9 cellular contexts compared by ENCODE assay signal in the genomic region with DNA sequence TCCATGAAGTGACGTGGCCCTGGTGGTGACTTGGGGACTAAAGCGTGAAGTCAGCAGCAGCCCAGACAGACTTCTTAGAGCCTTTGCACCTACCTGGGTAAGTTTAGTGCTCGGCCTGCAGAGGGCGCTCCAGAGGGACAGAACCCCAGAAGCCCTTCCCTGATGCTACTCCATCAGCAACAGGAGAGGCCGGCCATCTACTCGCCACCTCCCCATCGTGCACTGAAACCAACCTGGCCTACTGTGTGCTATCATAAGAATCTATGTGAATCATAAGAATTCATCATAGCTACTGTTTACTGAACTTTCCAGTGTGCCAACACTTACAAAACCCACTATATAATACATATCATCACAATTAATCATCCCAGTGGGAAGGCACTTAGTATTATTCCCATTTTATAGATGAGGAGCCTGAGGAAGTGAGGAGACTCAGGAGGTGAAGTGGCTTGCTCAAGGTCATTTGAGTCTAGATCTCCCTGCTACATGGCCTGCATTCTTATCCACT. TPM values are rescaled to one million over a fixed set of nuclear protein-coding genes. Genes with fewer than 3 reads are reported as not detected.
DNase-seq lines count a peak whose midpoint lies in the region; ATAC-seq and TF ChIP-seq lines count a peak whose summit lies in the region.
"Had no signal": no experiment of that assay in that cellular context is flagged by ENCODE, and none has a peak within 500 bp of the region (broad histone marks: within the 10 kb centered on the region; RNA-seq: fewer than 3 reads in every experiment).

No MANE protein-coding gene starts in this region.

- no peaks in the 10 kb centered on the region for H3K79me1 ChIP-seq in IMR-90 (ENCODE audit: low read depth in 1 of 2, low read length in 2 of 2)

- H3K9me1 ChIP-seq in IMR-90 (ENCODE audit: insufficient read depth, low read length) = peaks cover 29% of the 10 kb centered on the region

- no peak overlapping the region for H2BK5ac ChIP-seq in IMR-90 (ENCODE audit: low read depth, low read length, poor library complexity, severe bottlenecking)

- H2BK15ac ChIP-seq in IMR-90 (ENCODE audit: low read depth, low read length) = peak overlapping the region; percentile 87; the same call in 1 of the 3 replicates

- no peak overlapping the region for H3K4me2 ChIP-seq in IMR-90 (ENCODE audit: low read depth, low read length)

- BruUV-seq in IMR-90 (replicated peaks; lab: Mats Ljungman, UMichigan) = no TSS peak

- H2AK5ac ChIP-seq in IMR-90 (ENCODE audit: low read depth, low read length) = peak overlapping the region; percentile 71

- H3K9ac ChIP-seq in IMR-90 (ENCODE audit: low read depth, low read length) = no peak overlapping the region

- H3K4me3 ChIP-seq in IMR-90 (ENCODE audit: insufficient read depth, low read depth, low read length) = no peak overlapping the region

- peak overlapping the region; percentile 59 for H2BK20ac ChIP-seq in IMR-90 (ENCODE audit: low read depth, low read length)

- H4K20me1 ChIP-seq in IMR-90 (ENCODE audit: insufficient read depth, low read length) = no peaks in the 10 kb centered on the region; the same call in 1 of the 2 replicates

- peak overlapping the region; percentile 40; the same call in 1 of the 2 replicates for H2BK120ac ChIP-seq in IMR-90 (ENCODE audit: low read depth, low read length)

- H3K4ac ChIP-seq in IMR-90 (ENCODE audit: low read depth, low read length) = peak overlapping the region; percentile 80; the same call in 1 of the 2 replicates

- dilution Hi-C loops in IMR-90 (cut with HindIII; ENCODE audit: low sequenced_read_pairs, unreplicated experiment) = no loop called here

- peaks cover 25% of the 10 kb centered on the region for H3K4me1 ChIP-seq in IMR-90 (ENCODE audit: control insufficient read depth, insufficient read depth, low read length)

- DNase-seq in DMS153 treated with DMSO at 0.1 percent for 48 hours (lab: John Stamatoyannopoulos, UW; ENCODE audit: unreplicated experiment) (peak; percentile 70), IMR-90 (no peak), left colon (peak in 1 of 2 donors; percentile 53), HK-2 (ENCODE audit: unreplicated experiment) (no peak)
- peak; percentile 84 for DNase-seq in activated CD8-positive, alpha-beta memory T cell treated with anti-CD3 and anti-CD28 coated beads, Interleukin-2, amount 50 U/mL, for 48 hours
- no peak for DNase-seq in central memory CD4-positive, alpha-beta T cell

- intact Hi-C loops in IMR-90 (cut with micrococcal nuclease) = no loop called here
- intact Hi-C loops in left colon (cut with DNase I, micrococcal nuclease) = no loop called here

- WGBS in IMR-90 (ENCODE audit: extremely low coverage in 2 of 2, insufficient read length in 1 of 2), 2 experiments = 87% methylated on average over 5 of the region's 7 CpGs; no CpG with 5 or more reads in 1 of the 2 experiments

- H3K14ac ChIP-seq in IMR-90 (replicated peaks; ENCODE audit: low read depth, low read length) = no peak overlapping the region; the same call in 1 of the 2 replicates

- no peak overlapping the region for H3K18ac ChIP-seq in IMR-90 (ENCODE audit: low read depth, low read length)

- no peak overlapping the region for H3K23ac ChIP-seq in IMR-90 (ENCODE audit: low read depth, low read length)

- H3K27me3 ChIP-seq in IMR-90 (ENCODE audit: control insufficient read depth, insufficient read depth, low read length) = no peaks in the 10 kb centered on the region

- no peak overlapping the region for H3K27ac ChIP-seq in IMR-90 (ENCODE audit: insufficient read depth, low read length)

- no peak for TF ChIP-seq POLR2A in IMR-90 (IDR thresholded peaks at IDR 0.05; ENCODE audit: low read depth, low read length)

- no peak for ATAC-seq in IMR-90 (ENCODE audit: low read depth)
- ATAC-seq in left colon = peak; percentile 57
- ATAC-seq in HG03025 (IDR thresholded peaks at IDR 0.05; ENCODE audit: low FRiP score, unreplicated experiment) = no peak
- no peak for ATAC-seq in HG02870 (IDR thresholded peaks at IDR 0.05; ENCODE audit: unreplicated experiment)

- H4K8ac ChIP-seq in IMR-90 (ENCODE audit: low read depth in 2 of 2, low read length in 2 of 2) = no peak overlapping the region

- CTCF ChIA-PET in IMR-90 (lab: Yijun Ruan, JAX) = interaction anchor here (0.7 to 1.8 kb wide), 4 partner anchors 15 to 59 kb away, joined by 3 to 4 read pairs (median 4); no protein-coding TSS in a partner anchor

- no peaks in the 10 kb centered on the region for H3K36me3 ChIP-seq in IMR-90 (ENCODE audit: control insufficient read depth, insufficient read depth, low read length)

- TF ChIP-seq RAD21 in IMR-90 (IDR thresholded peaks at IDR 0.05; ENCODE audit: low read length) = no peak

- no peak overlapping the region for H3K56ac ChIP-seq in IMR-90 (ENCODE audit: extremely low read depth, insufficient read depth, low read length)

- POLR2A ChIA-PET in IMR-90 (lab: Charles Lee; ENCODE audit: unreplicated experiment) = no interaction called here

- peak overlapping the region; percentile 17; the same call in 1 of the 2 replicates for H4K91ac ChIP-seq in IMR-90 (ENCODE audit: insufficient read depth, low read depth, low read length)

- H3K9me3 ChIP-seq in IMR-90 (ENCODE audit: control insufficient read depth, insufficient read depth, low read length) = no peaks in the 10 kb centered on the region

- H4K5ac ChIP-seq in IMR-90 (ENCODE audit: low read depth, low read length) = no peak overlapping the region

- H2AFZ ChIP-seq in IMR-90 (replicated peaks; ENCODE audit: low read length, poor library complexity) = no peak overlapping the region

- in situ Hi-C loops in IMR-90 (cut with MboI; ENCODE audit: low sequenced_read_pairs) = no loop called here

- peak; percentile 44 for TF ChIP-seq CTCF in IMR-90 (conservative IDR thresholded peaks at IDR 0.05; ENCODE audit: low read depth, low read length)

- H2AK9ac ChIP-seq in IMR-90 (replicated peaks; ENCODE audit: low read depth, low read length, poor library complexity) = no peak overlapping the region

TF ChIP-seq in IMR-90, 13 proteins besides CTCF, POLR2A, EP300 and RAD21:
- TF ChIP-seq RCOR1 (IDR thresholded peaks at IDR 0.05; ENCODE audit: insufficient replicate concordance, low read length) (peak; percentile 83), MXI1 (IDR thresholded peaks at IDR 0.05; ENCODE audit: borderline replicate concordance, low read depth, low read length) (no peak), MAZ (IDR thresholded peaks at IDR 0.05; ENCODE audit: borderline replicate concordance, low read depth, low read length) (no peak), FOS (IDR thresholded peaks at IDR 0.05; ENCODE audit: low read depth, low read length) (no peak), NFE2L2 (IDR thresholded peaks at IDR 0.05; ENCODE audit: low read depth, low read length) (no peak), BHLHE40 (IDR thresholded peaks at IDR 0.05; ENCODE audit: low read depth, low read length) (no peak)
- TF ChIP-seq, protein P1, sequence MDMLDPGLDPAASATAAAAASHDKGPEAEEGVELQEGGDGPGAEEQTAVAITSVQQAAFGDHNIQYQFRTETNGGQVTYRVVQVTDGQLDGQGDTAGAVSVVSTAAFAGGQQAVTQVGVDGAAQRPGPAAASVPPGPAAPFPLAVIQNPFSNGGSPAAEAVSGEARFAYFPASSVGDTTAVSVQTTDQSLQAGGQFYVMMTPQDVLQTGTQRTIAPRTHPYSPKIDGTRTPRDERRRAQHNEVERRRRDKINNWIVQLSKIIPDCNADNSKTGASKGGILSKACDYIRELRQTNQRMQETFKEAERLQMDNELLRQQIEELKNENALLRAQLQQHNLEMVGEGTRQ (IDR thresholded peaks at IDR 0.05; ENCODE audit: low read depth, low read length) = no peak
TF ChIP-seq in IMR-90: peak in this region for 1.

RNA-seq across cellular contexts. Expression of a gene that starts 7.9 kb away (rescaled TPM):
- total RNA-seq in IMR-90 (2012; rRNA removed) (not detected in 2 replicates), left colon (10 to 100 TPM in 1 of 2 donors, 1 to 10 TPM in 1; 4.8 to 19.3 TPM)
- polyA plus RNA-seq in IMR-90 (2012; rRNA removed) = 0.22 and 0.27 TPM in 2 replicates
- 0.05 and 0.14 TPM in 2 replicates for polyA plus RNA-seq in IMR-90 (2012; cell fraction: cytosol; rRNA removed)
- polyA plus RNA-seq in IMR-90 (2012; cell fraction: nucleus; rRNA removed; ENCODE audit: low replicate concordance) = 0.69 and 1.0 TPM in 2 replicates
- total RNA-seq: LHCN-M2 had no signal

Comparison
In these comparisons a context has a peak if more than half of its experiments do, and no peak if none do; other contexts are left out.
1. DNase-seq: peak in DMS153 treated with DMSO at 0.1 percent for 48 hours (single experiment) and activated CD8-positive, alpha-beta memory T cell treated with anti-CD3 and anti-CD28 coated beads, Interleukin-2, amount 50 U/mL, for 48 hours (single experiment); none in IMR-90 (single experiment), central memory CD4-positive, alpha-beta T cell (single experiment) and HK-2 (single experiment).